In genomic region chr20:40883097-40883496, GRCh38 we compare ENCODE assay signal across 28 cellular contexts.
A peak's percentile ranks its signal among the peaks of the same experiment; 100 is the strongest.
DNase-seq lines count a peak whose midpoint lies in the region; ATAC-seq and TF ChIP-seq lines count a peak whose summit lies in the region.
"Had no signal": no experiment of that assay in that cellular context is flagged by ENCODE, and none has a peak within 500 bp of the region (broad histone marks: within the 10 kb centered on the region; RNA-seq: fewer than 3 reads in every experiment).

No MANE protein-coding gene starts in this region.

- WGBS in upper lobe of left lung, 2 donors = 42 to 44% methylated on average over 2 of the region's 2 CpGs

- no peaks in the 10 kb centered on the region for H3K36me3 ChIP-seq in CD8-positive, alpha-beta memory T cell (ENCODE audit: insufficient read depth, low read length)
- H3K36me3 ChIP-seq in upper lobe of left lung = no peaks in the 10 kb centered on the region
- H3K36me3 ChIP-seq: left ventricle myocardium inferior, sigmoid colon, SJSA1, upper lobe of right lung had no signal

- no peaks in the 10 kb centered on the region for H3K27me3 ChIP-seq in CD8-positive, alpha-beta memory T cell (ENCODE audit: insufficient read depth, low read length, poor library complexity, severe bottlenecking)
- H3K27me3 ChIP-seq in upper lobe of left lung = no peaks in the 10 kb centered on the region
- H3K27me3 ChIP-seq: SJSA1 had no signal

- H3K36me3 Mint-ChIP-seq in T-helper 2 cell treated with Interferon-gamma antibody and Interleukin-4, amounts not matched to agents 5 μg/mL and 100 μg/mL, for 36 hours (ENCODE audit: low read depth) = peaks cover 6% of the 10 kb centered on the region
- H3K36me3 Mint-ChIP-seq in CD8-positive, alpha-beta memory T cell = peaks cover 0 to 11% (median 2%) of the 10 kb centered on the region in 3 donors
- H3K36me3 Mint-ChIP-seq in immature natural killer cell = peaks cover 5 to 9% (median 8%) of the 10 kb centered on the region in 3 donors

- no peak overlapping the region for H3K4me3 Mint-ChIP-seq in T-helper 2 cell treated with Interferon-gamma antibody and Interleukin-4, amounts not matched to agents 5 μg/mL and 100 μg/mL, for 36 hours
- H3K4me3 Mint-ChIP-seq in CD8-positive, alpha-beta memory T cell = peak overlapping the region; percentile 9 to 79 (median 38)
- peak overlapping the region; percentile 61 to 86 (median 83) for H3K4me3 Mint-ChIP-seq in immature natural killer cell
- H3K4me3 Mint-ChIP-seq: activated T-helper 17 cell treated with anti-CD3 and anti-CD28 coated beads, Interleukin-2, amount 50 U/mL, for 72 hours; B cell; HFFc6; stimulated activated naive B cell treated with anti-CD40 and anti-IgM and Interleukin-4, amounts not matched to agents 10 μg/mL and 1 μg/mL and 100 μg/mL, for 72 hours; T-helper 1 cell treated with Interleukin-12 subunit alpha and Interleukin-12 subunit beta and Interleukin-4 antibody, amounts not matched to agents 30 μg/mL and 1 μg/mL, for 36 hours had no signal

- peaks cover 5% of the 10 kb centered on the region for H3K9me3 ChIP-seq in CD8-positive, alpha-beta memory T cell (ENCODE audit: low read length)
- no peaks in the 10 kb centered on the region for H3K9me3 ChIP-seq in upper lobe of left lung
- H3K9me3 ChIP-seq: sigmoid colon, SJSA1, upper lobe of right lung had no signal

- H3K4me1 ChIP-seq in CD8-positive, alpha-beta memory T cell (ENCODE audit: insufficient read depth, low read length) = peaks cover 26% of the 10 kb centered on the region
- no peaks in the 10 kb centered on the region for H3K4me1 ChIP-seq in upper lobe of left lung
- H3K4me1 ChIP-seq: left ventricle myocardium inferior, psoas muscle, sigmoid colon, SJSA1, upper lobe of right lung had no signal

- peaks cover 4% of the 10 kb centered on the region for H3K9me3 Mint-ChIP-seq in T-helper 2 cell treated with Interferon-gamma antibody and Interleukin-4, amounts not matched to agents 5 μg/mL and 100 μg/mL, for 36 hours
- H3K9me3 Mint-ChIP-seq in CD8-positive, alpha-beta memory T cell = peaks cover 0 to 12% (median 5%) of the 10 kb centered on the region in 5 donors
- peaks cover 0 to 6% (median under 1%) of the 10 kb centered on the region in 6 donors for H3K9me3 Mint-ChIP-seq in immature natural killer cell
- H3K9me3 Mint-ChIP-seq: T-helper 1 cell treated with Interleukin-12 subunit alpha and Interleukin-12 subunit beta and Interleukin-4 antibody, amounts not matched to agents 30 μg/mL and 1 μg/mL, for 36 hours had no signal

- POLR2A ChIA-PET in CD8-positive, alpha-beta memory T cell (lab: Charles Lee) = no interaction called here

- CTCF ChIA-PET in CD8-positive, alpha-beta memory T cell (lab: Charles Lee) = no interaction called here

- peak overlapping the region; percentile 11 for H3K27ac Mint-ChIP-seq in T-helper 2 cell treated with Interferon-gamma antibody and Interleukin-4, amounts not matched to agents 5 μg/mL and 100 μg/mL, for 36 hours
- H3K27ac Mint-ChIP-seq in CD8-positive, alpha-beta memory T cell = peak overlapping the region in 2 of 8 donors; percentile 26 to 58
- H3K27ac Mint-ChIP-seq in immature natural killer cell = peak overlapping the region in 3 of 6 donors; percentile 25 to 57 (median 51)
- H3K27ac Mint-ChIP-seq: activated T-helper 17 cell treated with anti-CD3 and anti-CD28 coated beads, Interleukin-2, amount 50 U/mL, for 72 hours; B cell; HFFc6; stimulated activated naive B cell treated with anti-CD40 and anti-IgM and Interleukin-4, amounts not matched to agents 10 μg/mL and 1 μg/mL and 100 μg/mL, for 72 hours; T-helper 1 cell treated with Interleukin-12 subunit alpha and Interleukin-12 subunit beta and Interleukin-4 antibody, amounts not matched to agents 30 μg/mL and 1 μg/mL, for 36 hours had no signal

- H3K4me3 ChIP-seq in CD8-positive, alpha-beta memory T cell (ENCODE audit: low read length) = no peak overlapping the region
- no peak overlapping the region for H3K4me3 ChIP-seq in upper lobe of left lung
- H3K4me3 ChIP-seq: GM23248, left ventricle myocardium inferior, psoas muscle, sigmoid colon, SJSA1, upper lobe of right lung had no signal

- H3K27ac ChIP-seq in CD8-positive, alpha-beta memory T cell (ENCODE audit: low read depth, low read length) = no peak overlapping the region
- H3K27ac ChIP-seq in upper lobe of left lung = no peak overlapping the region
- H3K27ac ChIP-seq: GM23248, HL-60, left ventricle myocardium inferior, psoas muscle, sigmoid colon, SJSA1, upper lobe of right lung had no signal

- H3K27me3 Mint-ChIP-seq in T-helper 2 cell treated with Interferon-gamma antibody and Interleukin-4, amounts not matched to agents 5 μg/mL and 100 μg/mL, for 36 hours (ENCODE audit: low read depth) = peaks cover 4% of the 10 kb centered on the region
- peaks cover 0 to 4% of the 10 kb centered on the region in 2 donors for H3K27me3 Mint-ChIP-seq in CD8-positive, alpha-beta memory T cell
- peaks cover 0 to 8% (median 8%) of the 10 kb centered on the region in 3 donors for H3K27me3 Mint-ChIP-seq in immature natural killer cell (ENCODE audit: low read depth in 3 of 3)
- H3K27me3 Mint-ChIP-seq: activated T-helper 17 cell treated with anti-CD3 and anti-CD28 coated beads, Interleukin-2, amount 50 U/mL, for 72 hours had no signal

- TF ChIP-seq EP300 in upper lobe of left lung (IDR thresholded peaks at IDR 0.05) = no peak

- TF ChIP-seq POLR2A in upper lobe of left lung (IDR thresholded peaks at IDR 0.05) = no peak

- DNase-seq in T-helper 2 cell treated with Interferon-gamma antibody and Interleukin-4, amounts not matched to agents 5 μg/mL and 100 μg/mL, for 36 hours (ENCODE audit: low spot score) = no peak
- DNase-seq in T-helper 2 cell = no peak
- DNase-seq in CD8-positive, alpha-beta memory T cell = no peak
- DNase-seq in LoVo (ENCODE audit: low spot score) = peak; percentile 22
- DNase-seq in immature natural killer cell = no peak
- no peak for DNase-seq in NAMALWA (ENCODE audit: low spot score)
- DNase-seq in upper lobe of left lung = no peak
- no peak for DNase-seq in activated T-cell treated with anti-CD3 and anti-CD28 coated beads, Interleukin-2, amount 50 U/mL, for 48 hours
- DNase-seq: activated CD4-positive, alpha-beta T cell treated with anti-CD3 and anti-CD28 coated beads for 4 hours; central memory CD4-positive, alpha-beta T cell; GM23248; HFFc6; hippocampal formation; left ventricle myocardium inferior; NCI-H1092; NCI-H187 treated with DMSO at 0.1 percent for 48 hours; NCI-H69; psoas muscle; RPMI8226; sigmoid colon; stimulated activated CD4-positive, alpha-beta T cell treated with anti-CD3 and anti-CD28 coated beads, Interleukin-4, amount 100 ng/mL, for 24 hours; stimulated activated naive B cell treated with anti-CD40 and anti-IgM and Interleukin-4, amounts not matched to agents 10 μg/mL and 1 μg/mL and 100 μg/mL, for 72 hours; upper lobe of right lung had no signal

- no peak for TF ChIP-seq CTCF in upper lobe of left lung (IDR thresholded peaks at IDR 0.05)

- H3K4me1 Mint-ChIP-seq in T-helper 2 cell treated with Interferon-gamma antibody and Interleukin-4, amounts not matched to agents 5 μg/mL and 100 μg/mL, for 36 hours (ENCODE audit: low read depth) = peaks cover 28% of the 10 kb centered on the region
- peaks cover 28 to 37% (median 34%) of the 10 kb centered on the region in 3 donors for H3K4me1 Mint-ChIP-seq in CD8-positive, alpha-beta memory T cell
- peaks cover 77 to 83% of the 10 kb centered on the region in 2 donors for H3K4me1 Mint-ChIP-seq in immature natural killer cell
- H3K4me1 Mint-ChIP-seq: B cell; stimulated activated naive B cell treated with anti-CD40 and anti-IgM and Interleukin-4, amounts not matched to agents 10 μg/mL and 1 μg/mL and 100 μg/mL, for 72 hours had no signal

- no peak for ATAC-seq in upper lobe of left lung (ENCODE audit: low FRiP score in 2 of 2)
- ATAC-seq: activated T-helper 17 cell treated with anti-CD3 and anti-CD28 coated beads, Interleukin-2, amount 50 U/mL, for 72 hours; psoas muscle; stimulated activated naive B cell treated with anti-CD40 and anti-IgM and Interleukin-4, amounts not matched to agents 10 μg/mL and 1 μg/mL and 100 μg/mL, for 72 hours; upper lobe of right lung had no signal
